ENCODE assay signal across 9 cellular contexts in the genomic region with DNA sequence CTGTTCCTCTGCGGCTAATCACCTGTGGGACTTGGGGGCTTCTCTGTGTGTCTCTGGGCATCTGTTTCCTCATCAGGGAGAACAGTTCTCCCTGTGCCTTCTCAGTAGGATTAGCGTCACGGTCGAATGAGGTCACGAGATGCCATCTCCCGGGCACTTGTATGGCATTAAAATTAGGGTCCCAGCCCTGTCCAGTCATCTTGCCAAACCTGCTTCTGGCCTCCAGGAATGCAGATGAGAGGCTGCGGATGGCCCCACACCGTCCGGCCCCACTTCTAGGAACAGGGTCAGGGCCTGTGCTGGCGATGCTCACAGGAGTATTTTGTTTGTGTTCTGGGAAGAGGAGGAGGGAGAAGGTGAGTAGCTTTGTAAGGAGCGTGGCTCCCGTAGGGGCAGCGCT. TPM values are rescaled to one million over a fixed set of nuclear protein-coding genes. Genes with fewer than 3 reads are reported as not detected.
DNase-seq lines count a peak whose midpoint lies in the region; ATAC-seq and TF ChIP-seq lines count a peak whose summit lies in the region.
"Had no signal": no experiment of that assay in that cellular context is flagged by ENCODE, and none has a peak within 500 bp of the region (broad histone marks: within the 10 kb centered on the region; RNA-seq: fewer than 3 reads in every experiment).

No MANE protein-coding gene starts in this region.

- peaks cover 17% of the 10 kb centered on the region for H3K4me1 Mint-ChIP-seq in T-helper 17 cell

- H3K9me3 ChIP-seq in T-helper 17 cell (ENCODE audit: control insufficient read depth, low read length, poor library complexity, severe bottlenecking) = no peaks in the 10 kb centered on the region
- no peaks in the 10 kb centered on the region for H3K9me3 ChIP-seq in stomach

- no peak for TF ChIP-seq CTCF in stomach (IDR thresholded peaks at IDR 0.05)

- TF ChIP-seq POLR2A in stomach (IDR thresholded peaks at IDR 0.05) = no peak

- 71 to 85% (median 78%) methylated on average over 12 to 13 of the region's 13 CpGs for WGBS in stomach, 5 donors

- peak; percentile 87 for TF ChIP-seq EP300 in stomach (IDR thresholded peaks at IDR 0.05)

- H3K27ac ChIP-seq in layer of hippocampus (ENCODE audit: low read depth, low read length) (peak overlapping the region; percentile 87), stomach (peak overlapping the region; percentile 87 to 94 (median 88))
- H3K27ac ChIP-seq: HL-60 had no signal

- no peak overlapping the region for H3K4me3 Mint-ChIP-seq in T-helper 17 cell

- DNase-seq in DMS53 (lab: John Stamatoyannopoulos, UW) (peak; percentile 65), DMS53 treated with DMSO at 0.1 percent for 48 hours (lab: John Stamatoyannopoulos, UW; ENCODE audit: unreplicated experiment) (no peak), T-helper 17 cell (no peak), stomach (no peak), UCSD-AML1 (lab: John Stamatoyannopoulos, UW; ENCODE audit: unreplicated experiment) (no peak), NCI-H2107 (lab: John Stamatoyannopoulos, UW) (no peak)
- DNase-seq in stimulated activated CD4-positive, alpha-beta T cell treated with anti-CD3 and anti-CD28 coated beads, Interleukin-4, amount 100 ng/mL, for 1 hour = no peak

- H3K36me3 ChIP-seq in stomach = peaks cover 26 to 48% (median 30%) of the 10 kb centered on the region in 4 donors

- intact Hi-C loops in stomach (cut with DNase I; ENCODE audit: low total_unique reads) = loop anchor here (5.0 kb wide), 2 partner anchors 153 to 168 kb away; no protein-coding TSS in a partner anchor

- H3K4me1 ChIP-seq in stomach = peaks cover 34 to 44% (median 40%) of the 10 kb centered on the region in 4 donors

- no peak for ATAC-seq in T-helper 17 cell

- H3K27me3 Mint-ChIP-seq in T-helper 17 cell = no peaks in the 10 kb centered on the region

- peak overlapping the region in 1 of 4 donors; percentile 14 for H3K4me3 ChIP-seq in stomach

- H3K27me3 ChIP-seq in layer of hippocampus (ENCODE audit: control insufficient read depth, insufficient read depth, low read length) (no peaks in the 10 kb centered on the region), stomach (no peaks in the 10 kb centered on the region)

- peaks cover 7% of the 10 kb centered on the region for H3K36me3 Mint-ChIP-seq in T-helper 17 cell (ENCODE audit: low read depth)

- H3K27ac Mint-ChIP-seq in T-helper 17 cell = peak overlapping the region; percentile 69

RNA-seq across cellular contexts. Expression of gene OR1D5, which starts 58.5 kb away (rescaled TPM):
- not detected for total RNA-seq in T-helper 17 cell
- not detected for total RNA-seq in stomach
- polyA plus RNA-seq in stomach = not detected
